In genomic region chr5:67015577-67016290, GRCh38 we compare ENCODE assay signal across 9 cellular contexts.
A peak's percentile ranks its signal among the peaks of the same experiment; 100 is the strongest.
DNase-seq lines count a peak whose midpoint lies in the region; ATAC-seq, FAIRE-seq and TF ChIP-seq lines count a peak whose summit lies in the region.
"Had no signal": no experiment of that assay in that cellular context is flagged by ENCODE, and none has a peak within 500 bp of the region (broad histone marks: within the 10 kb centered on the region; RNA-seq: fewer than 3 reads in every experiment).

No MANE protein-coding gene starts in this region.

- no peak for TF ChIP-seq POLR2A in gastrocnemius medialis (IDR thresholded peaks at IDR 0.05)
- TF ChIP-seq POLR2A in GM12892 (IDR thresholded peaks at IDR 0.05; ENCODE audit: low read depth, low read length) = no peak

- ATAC-seq in gastrocnemius medialis (peak; percentile 50 to 59), HG02678 (IDR thresholded peaks at IDR 0.05; ENCODE audit: unreplicated experiment) (no peak)

- CTCF ChIA-PET in RWPE1 (lab: Yijun Ruan, JAX) (interaction anchor here (0.6 to 1.4 kb wide), 3 partner anchors 31 to 200 kb away, joined by 3 to 6 read pairs (median 5); no protein-coding TSS in a partner anchor), A673 (lab: Charles Lee) (no interaction called here)

- intact Hi-C loops in gastrocnemius medialis (cut with DNase I; ENCODE audit: low total_unique reads) (loop anchor here (10.0 kb wide), 1 partner anchor 659 kb away; no protein-coding TSS in a partner anchor), A673 (cut with micrococcal nuclease; ENCODE audit: unreplicated experiment) (no loop called here)

- H3K36me3 ChIP-seq in gastrocnemius medialis (no peaks in the 10 kb centered on the region), A673 (ENCODE audit: insufficient read depth, low read length, poor library complexity, severe bottlenecking) (no peaks in the 10 kb centered on the region)

- POLR2A ChIA-PET in RWPE1 (lab: Yijun Ruan, JAX; ENCODE audit: low non-redundant PET) = interaction anchor here (1.7 kb wide), 1 partner anchor 11 kb away, joined by 6 read pairs; no protein-coding TSS in a partner anchor
- POLR2A ChIA-PET in A673 (lab: Charles Lee; ENCODE audit: low non-redundant PET) = no interaction called here

- H3K27ac ChIP-seq in RWPE1 (no peak overlapping the region), gastrocnemius medialis (peak overlapping the region; percentile 83 to 94 (median 90)), A673 (ENCODE audit: low read depth, low read length, poor library complexity, severe bottlenecking) (no peak overlapping the region)

- no TSS peak for BruUV-seq in A673 (replicated peaks; lab: Mats Ljungman, UMichigan)

- H3K9me3 ChIP-seq in gastrocnemius medialis (no peaks in the 10 kb centered on the region), A673 (ENCODE audit: low read depth, low read length, poor library complexity, severe bottlenecking) (no peaks in the 10 kb centered on the region)

- peak overlapping the region; percentile 38 to 66 (median 52) for H3K4me3 ChIP-seq in gastrocnemius medialis
- H3K4me3 ChIP-seq in A673 (ENCODE audit: low read depth, low read length, poor library complexity, severe bottlenecking) = no peak overlapping the region

- H3K4me1 ChIP-seq in gastrocnemius medialis (peaks cover 55 to 62% of the 10 kb centered on the region in 2 donors), A673 (ENCODE audit: insufficient read depth, low read length, poor library complexity, severe bottlenecking) (no peaks in the 10 kb centered on the region)

- FAIRE-seq in GM12892 (lab: Jason Lieb, UNC) = no peak

- peak; percentile 76 for DNase-seq in HT1080 (ENCODE audit: low read depth)
- peak; percentile 69 for DNase-seq in RWPE1 (ENCODE audit: low spot score)
- peak; percentile 41 for DNase-seq in glomerular visceral epithelial cell (ENCODE audit: extremely low spot score)
- DNase-seq in gastrocnemius medialis = no peak
- DNase-seq in UCSD-AML1 (lab: John Stamatoyannopoulos, UW; ENCODE audit: unreplicated experiment) = no peak
- DNase-seq in GM12892 (ENCODE audit: insufficient read length) = no peak
- no peak for DNase-seq in A673 (ENCODE audit: low spot score)
- DNase-seq: KG1 had no signal

- H3K27me3 ChIP-seq in gastrocnemius medialis (no peaks in the 10 kb centered on the region), A673 (replicated peaks; ENCODE audit: insufficient read depth, low read depth, low read length, poor library complexity) (no peaks in the 10 kb centered on the region)

- in situ Hi-C loops in gastrocnemius medialis (cut with MboI; ENCODE audit: low sequenced_read_pairs in 4 of 4) = no loop called here

- no peak for TF ChIP-seq CTCF in RWPE1 (conservative IDR thresholded peaks at IDR 0.05; ENCODE audit: low read depth)
- no peak for TF ChIP-seq CTCF in gastrocnemius medialis (IDR thresholded peaks at IDR 0.05 in 4 of 5, conservative IDR thresholded peaks at IDR 0.05 in 1 of 5)
- no peak for TF ChIP-seq CTCF in A673 (conservative IDR thresholded peaks at IDR 0.05; ENCODE audit: low read depth, low read length)

Comparison
In these comparisons a context has a peak if more than half of its experiments do, and no peak if none do; other contexts are left out.
1. DNase-seq: peak in HT1080 (single experiment), RWPE1 (single experiment) and glomerular visceral epithelial cell (single experiment); none in gastrocnemius medialis (0 of 2), UCSD-AML1 (single experiment), GM12892 (single experiment) and A673 (single experiment).
2. H3K27ac ChIP-seq: peak in gastrocnemius medialis (4 of 4); none in RWPE1 (single experiment) and A673 (single experiment).